22 cellular contexts compared by ENCODE assay signal in genomic region chr17:44487170-44487569, GRCh38. TPM values are rescaled to one million over a fixed set of nuclear protein-coding genes. Genes with fewer than 3 reads are reported as not detected.
DNase-seq lines count a peak whose midpoint lies in the region; ATAC-seq, FAIRE-seq and TF ChIP-seq lines count a peak whose summit lies in the region.
"Had no signal": no experiment of that assay in that cellular context is flagged by ENCODE, and none has a peak within 500 bp of the region (broad histone marks: within the 10 kb centered on the region; RNA-seq: fewer than 3 reads in every experiment).

No MANE protein-coding gene starts in this region.

- TF ChIP-seq CTCF in HepG2 (CRISPR knock-in tag; IDR thresholded peaks at IDR 0.05) = no peak
- no peak for TF ChIP-seq CTCF in right lobe of liver (IDR thresholded peaks at IDR 0.05)

- no peak for TF ChIP-seq RAD21 in HepG2 (CRISPR knock-in tag; IDR thresholded peaks at IDR 0.05)

- no peak for FAIRE-seq in HepG2 (lab: Jason Lieb, UNC)
- FAIRE-seq: GM12891, RCC 7860 had no signal

- ATAC-seq in HepG2 (no peak), right lobe of liver (no peak)

- H2AFZ ChIP-seq in HepG2 (ENCODE audit: low read length) = no peak overlapping the region
- H2AFZ ChIP-seq: GM23248 had no signal

- H3K4me3 ChIP-seq in HepG2 (replicated peaks in 1 of 3; ENCODE audit: insufficient read depth in 1 of 3, low read depth in 2 of 3, low read length in 3 of 3) = no peak overlapping the region
- no peak overlapping the region for H3K4me3 ChIP-seq in right lobe of liver
- H3K4me3 ChIP-seq: GM23248, MG63, SJCRH30 had no signal

- no peak overlapping the region for H3K4me2 ChIP-seq in HepG2 (ENCODE audit: low read depth, low read length)

- H3K27ac ChIP-seq in HepG2 (ENCODE audit: extremely low read length, insufficient read depth, low read length) = no peak overlapping the region
- no peak overlapping the region for H3K27ac ChIP-seq in right lobe of liver
- H3K27ac ChIP-seq: C4-2B, GM23248, SJCRH30 had no signal

- H3K4me1 ChIP-seq in HepG2 (ENCODE audit: insufficient read depth, low read length) = peaks cover 8% of the 10 kb centered on the region
- no peaks in the 10 kb centered on the region for H3K4me1 ChIP-seq in right lobe of liver
- H3K4me1 ChIP-seq: SJCRH30 had no signal

- intact Hi-C loops in HepG2 (cut with micrococcal nuclease; ENCODE audit: unreplicated experiment) = no loop called here
- intact Hi-C loops in right lobe of liver (cut with DNase I) = no loop called here

- 96% methylated on average over 2 of the region's 2 CpGs for WGBS in HepG2 (ENCODE audit: low lambda C conversion rate)
- 81% methylated on average over 2 of the region's 2 CpGs for WGBS in right lobe of liver (ENCODE audit: insufficient coverage, low coverage, low lambda C conversion rate, missing lambda C conversion rate)

- CTCF ChIA-PET in HepG2 (lab: Yijun Ruan, JAX; ENCODE audit: low intra/inter-chr PET ratio, low total read pairs) = no interaction called here

- no peaks in the 10 kb centered on the region for H3K27me3 ChIP-seq in HepG2 (ENCODE audit: control insufficient read depth in 1 of 2, insufficient read depth in 2 of 2, low read length in 2 of 2)
- H3K27me3 ChIP-seq in right lobe of liver = no peaks in the 10 kb centered on the region
- H3K27me3 ChIP-seq: MG63, SJCRH30 had no signal

- peaks cover 82% of the 10 kb centered on the region for H3K79me2 ChIP-seq in HepG2 (ENCODE audit: insufficient read depth, low read length)

- in situ Hi-C loops in HepG2 (cut with HindIII; ENCODE audit: extremely low pct_ligation_motif_present, low pct_unique_long_range_greater_than_20kb) = no loop called here

- no peaks in the 10 kb centered on the region; a peak in 1 of 5 replicates for H3K36me3 ChIP-seq in HepG2 (replicated peaks in 1 of 2; ENCODE audit: control insufficient read depth in 1 of 2, insufficient read depth in 2 of 2, low read length in 2 of 2)
- no peaks in the 10 kb centered on the region for H3K36me3 ChIP-seq in right lobe of liver

- TF ChIP-seq POLR2A in HepG2 (IDR thresholded peaks at IDR 0.05; ENCODE audit: insufficient read depth in 1 of 2, low read depth in 2 of 2, low read length in 2 of 2) = no peak
- TF ChIP-seq POLR2A in right lobe of liver (IDR thresholded peaks at IDR 0.05) = no peak

- no peak for TF ChIP-seq EP300 in HepG2 (IDR thresholded peaks at IDR 0.05; ENCODE audit: low read depth in 2 of 2, low read length in 2 of 2)
- TF ChIP-seq EP300 in HepG2 (CRISPR knock-in tag; IDR thresholded peaks at IDR 0.05; ENCODE audit: borderline replicate concordance) = no peak

- H3K9me3 ChIP-seq in HepG2 (ENCODE audit: low read length) (no peaks in the 10 kb centered on the region), right lobe of liver (no peaks in the 10 kb centered on the region)
- H3K9me3 ChIP-seq: MG63, SJCRH30 had no signal

- peak; percentile 29 for DNase-seq in DMS53 (lab: John Stamatoyannopoulos, UW)
- no peak for DNase-seq in DMS53 treated with DMSO at 0.1 percent for 48 hours (lab: John Stamatoyannopoulos, UW; ENCODE audit: unreplicated experiment)
- no peak for DNase-seq in HepG2 (ENCODE audit: low spot score)
- DNase-seq in right lobe of liver = no peak
- peak; percentile 27 for DNase-seq in NCI-H69 (lab: John Stamatoyannopoulos, UW)
- DNase-seq in lung microvascular endothelial cell (ENCODE audit: low read depth in 2 of 2) = peak; percentile 4 to 9
- no peak for DNase-seq in C1 segment of cervical spinal cord (lab: John Stamatoyannopoulos, UW)
- no peak for DNase-seq in effector CD8-positive, alpha-beta T cell (lab: John Stamatoyannopoulos, UW)
- DNase-seq: 8988T; AML-193; Calu3; CD8-positive, alpha-beta memory T cell; DMS79; GM23248; H9; MG63; NCI-H187 treated with DMSO at 0.1 percent for 48 hours; NCI-H526 had no signal

- TSS peak; percentile 30 for BruUV-seq in HepG2 (replicated peaks; lab: Mats Ljungman, UMichigan)

- H4K20me1 ChIP-seq in HepG2 (ENCODE audit: insufficient read depth, low read length) = peaks cover 24% of the 10 kb centered on the region

- H3K9ac ChIP-seq in HepG2 (ENCODE audit: insufficient read depth, low read depth, low read length) = no peak overlapping the region
- H3K9ac ChIP-seq: GM23248 had no signal

- POLR2A ChIA-PET in HepG2 (lab: Yijun Ruan, JAX) = interaction anchor here (2.6 kb wide), 1 partner anchor 16 kb away, joined by 6 read pairs; the partner anchor contains the start of gene GPATCH8

TF ChIP-seq in HepG2, 621 proteins besides CTCF, POLR2A, EP300 and RAD21:
- TF ChIP-seq ZNF709 (CRISPR knock-in tag; IDR thresholded peaks at IDR 0.05) (no peak), LCORL (IDR thresholded peaks at IDR 0.05) (peak; percentile 46; the same call in 1 of the 2 replicates), LCORL (CRISPR knock-in tag; IDR thresholded peaks at IDR 0.05) (no peak), ZNF501 (CRISPR knock-in tag; IDR thresholded peaks at IDR 0.05) (no peak), PCBP2 (optimal IDR thresholded peaks at IDR 0.05; ENCODE audit: low read depth, low read length, poor library complexity, severe bottlenecking) (no peak), HOXA9 (CRISPR knock-in tag; IDR thresholded peaks at IDR 0.05; ENCODE audit: borderline replicate concordance) (no peak)

RNA-seq across cellular contexts. Expression of gene GPATCH8, which starts 16.0 kb away (rescaled TPM):
- total RNA-seq in HepG2 (2016; rRNA removed; fragmentation: Illumina TruSeq; extraction: Trizol) = 21.5 and 37.7 TPM in 2 replicates
- total RNA-seq in HepG2 (2016; cell fraction: cytosol; rRNA removed; fragmentation: Illumina TruSeq; extraction: Trizol; ENCODE audit: low read depth) = 10.8 and 13.1 TPM in 2 replicates
- 22.3 and 35.2 TPM in 2 replicates for total RNA-seq in HepG2 (2016; cell fraction: insoluble cytoplasmic fraction; rRNA removed; fragmentation: Illumina TruSeq; extraction: Trizol)
- 11.2 and 12.6 TPM in 2 replicates for total RNA-seq in HepG2 (2016; cell fraction: membrane; rRNA removed; fragmentation: Illumina TruSeq; extraction: Trizol)
- 49.3 and 55.3 TPM in 2 replicates for total RNA-seq in HepG2 (2016; cell fraction: nucleus; rRNA removed; fragmentation: Illumina TruSeq; extraction: Trizol)
- polyA plus RNA-seq in HepG2 (2011; rRNA removed) = 19.8 and 20.7 TPM in 2 replicates
- polyA plus RNA-seq in HepG2 (2011; cell fraction: cytosol; rRNA removed) = 6.0 and 7.9 TPM in 2 replicates
- polyA plus RNA-seq in HepG2 (2011; cell fraction: nucleus; rRNA removed) = 24.4 and 28.4 TPM in 2 replicates
- polyA plus RNA-seq in HepG2 (2012) = 21.5 and 23.5 TPM in 2 replicates
- polyA plus RNA-seq in HepG2 (2016; cell fraction: cytosol; fragmentation: Illumina TruSeq; extraction: Trizol; ENCODE audit: low read depth) = 0.87 and 1.2 TPM in 2 replicates
- 15.4 and 18.6 TPM in 2 replicates for polyA plus RNA-seq in HepG2 (2016; cell fraction: insoluble cytoplasmic fraction; fragmentation: Illumina TruSeq; extraction: Trizol; ENCODE audit: low read depth)
- polyA plus RNA-seq in HepG2 (2016; cell fraction: membrane; fragmentation: Illumina TruSeq; extraction: Trizol; ENCODE audit: low read depth) = 2.7 and 3.2 TPM in 2 replicates
- 46.4 and 56.1 TPM in 2 replicates for polyA plus RNA-seq in HepG2 (2016; cell fraction: nucleus; fragmentation: Illumina TruSeq; extraction: Trizol; ENCODE audit: insufficient read depth, low read depth)
- polyA minus RNA-seq in HepG2 (2011; rRNA and poly(A)+ RNA removed; ENCODE audit: low replicate concordance) = 26.0 and 26.7 TPM in 2 replicates
- polyA minus RNA-seq in HepG2 (2011; cell fraction: cytosol; rRNA and poly(A)+ RNA removed) = 14.5 and 16.8 TPM in 2 replicates
- 55.7 and 58.8 TPM in 2 replicates for polyA minus RNA-seq in HepG2 (2011; cell fraction: nucleus; rRNA and poly(A)+ RNA removed)
- 10 to 100 TPM in 4 of 6 experiments, 1 to 10 TPM in 2; 8.1 to 14.4 (median 13.1) TPM for total RNA-seq in right lobe of liver
- total RNA-seq in lung microvascular endothelial cell = 6.9 and 8.5 TPM in 2 replicates

Comparison
In these comparisons a context has a peak if more than half of its experiments do, and no peak if none do; other contexts are left out.
1. DNase-seq: peak in DMS53 (single experiment), NCI-H69 (single experiment) and lung microvascular endothelial cell (2 of 2); none in DMS53 treated with DMSO at 0.1 percent for 48 hours (single experiment), HepG2 (single experiment), right lobe of liver (0 of 3), C1 segment of cervical spinal cord (0 of 14) and effector CD8-positive, alpha-beta T cell (single experiment).